Comparison of ENCODE assay signal across 1 cellular context in genomic region chr9:3689555-3689954, GRCh38.
TF ChIP-seq lines count a peak whose summit lies in the region.

No MANE protein-coding gene starts in this region.

TF ChIP-seq in HepG2, 621 proteins besides CTCF, POLR2A, EP300 and RAD21 (continued from another document):
- TF ChIP-seq LRRFIP1 (CRISPR knock-in tag; conservative IDR thresholded peaks at IDR 0.05) (no peak), MAFK (conservative IDR thresholded peaks at IDR 0.05 in 1 of 2, IDR thresholded peaks at IDR 0.05 in 1 of 2; ENCODE audit: low read length in 2 of 2) (peak; percentile 91 to 96), XRCC5 (optimal IDR thresholded peaks at IDR 0.05; ENCODE audit: low read length) (no peak)
